Comparison of ENCODE assay signal across 8 cellular contexts in genomic region chr10:86711957-86712708, GRCh38. TPM values are rescaled to one million over a fixed set of nuclear protein-coding genes. Genes with fewer than 3 reads are reported as not detected.
DNase-seq lines count a peak whose midpoint lies in the region; ATAC-seq and TF ChIP-seq lines count a peak whose summit lies in the region.

No MANE protein-coding gene starts in this region.

- WGBS in gastroesophageal sphincter (ENCODE audit: low coverage in 1 of 2), 2 donors, result 7 to 32% methylated on average over 3 to 5 of the region's 32 CpGs

- peaks cover 16% of the 10 kb centered on the region for H3K4me1 Mint-ChIP-seq in activated naive CD4-positive, alpha-beta T cell treated with anti-CD3 and anti-CD28 coated beads, Interleukin-2, amount 10 ng/mL, durations not matched to agents 7 days and 5 days
- H3K4me1 Mint-ChIP-seq in activated CD8-positive, alpha-beta T cell treated with anti-CD3 and anti-CD28 coated beads for 36 hours (ENCODE audit: low read depth), result peaks cover 14% of the 10 kb centered on the region
- H3K4me1 Mint-ChIP-seq in osteocyte (ENCODE audit: unreplicated experiment), result peaks cover 12% of the 10 kb centered on the region

- TF ChIP-seq CTCF in KMS-11 (conservative IDR thresholded peaks at IDR 0.05; ENCODE audit: low read depth, low read length), result no peak
- no peak for TF ChIP-seq CTCF in activated CD8-positive, alpha-beta T cell treated with anti-CD3 and anti-CD28 coated beads for 36 hours (IDR thresholded peaks at IDR 0.05)
- no peak for TF ChIP-seq CTCF in gastroesophageal sphincter (IDR thresholded peaks at IDR 0.05)
- TF ChIP-seq CTCF in osteocyte (IDR thresholded peaks at IDR 0.05), result no peak

- no peaks in the 10 kb centered on the region for H4K20me1 ChIP-seq in KMS-11 (ENCODE audit: insufficient read depth)

- H3K9ac ChIP-seq in KMS-11, result peak overlapping the region; percentile 71; the same call in 1 of the 2 replicates

- H3K4me2 ChIP-seq in KMS-11, result peak overlapping the region; percentile 79

- TF ChIP-seq EP300 in gastroesophageal sphincter (IDR thresholded peaks at IDR 0.05), result no peak

- no peak for DNase-seq in activated naive CD4-positive, alpha-beta T cell treated with anti-CD3 and anti-CD28 coated beads, Interleukin-2, amount 10 ng/mL, durations not matched to agents 7 days and 5 days
- DNase-seq in activated naive CD4-positive, alpha-beta T cell treated with Interleukin-2 at 50 U/mL for 16 hours, result no peak
- peak; percentile 24 for DNase-seq in activated CD8-positive, alpha-beta T cell treated with anti-CD3 and anti-CD28 coated beads for 36 hours
- no peak for DNase-seq in osteocyte (ENCODE audit: extremely low spot score, unreplicated experiment)

- H3K4me1 ChIP-seq in KMS-11 (ENCODE audit: low read depth, poor library complexity, severe bottlenecking) (peaks cover 14% of the 10 kb centered on the region), gastroesophageal sphincter (peaks cover 0 to 51% (median 10%) of the 10 kb centered on the region in 3 donors)

- H2AFZ ChIP-seq in KMS-11 (ENCODE audit: low read depth), result peak overlapping the region; percentile 100

- intact Hi-C loops in activated CD8-positive, alpha-beta T cell treated with anti-CD3 and anti-CD28 coated beads for 36 hours (cut with micrococcal nuclease), result loop anchor here (5.0 kb wide), 1 partner anchor 45 kb away; the partner anchor contains the start of gene BMPR1A

- H3K27ac ChIP-seq in KMS-11 (peak overlapping the region; percentile 53), gastroesophageal sphincter (peak overlapping the region; percentile 93 to 97 (median 95))

- no peak for TF ChIP-seq POLR2A in gastroesophageal sphincter (IDR thresholded peaks at IDR 0.05)

- CTCF ChIA-PET in activated naive CD4-positive, alpha-beta T cell treated with anti-CD3 and anti-CD28 coated beads, Interleukin-2, amount 10 ng/mL, durations not matched to agents 7 days and 5 days (lab: Charles Lee), result interaction anchor here (1.0 kb wide), 1 partner anchor 186 kb away, joined by 5 read pairs; no protein-coding TSS in a partner anchor
- CTCF ChIA-PET in activated CD8-positive, alpha-beta T cell treated with anti-CD3 and anti-CD28 coated beads for 36 hours (lab: Charles Lee), result interaction anchor here (0.9 to 1.5 kb wide), 6 partner anchors 18 to 255 kb away, joined by 3 to 8 read pairs (median 4); no protein-coding TSS in a partner anchor

- no peaks in the 10 kb centered on the region for H3K9me3 Mint-ChIP-seq in activated naive CD4-positive, alpha-beta T cell treated with anti-CD3 and anti-CD28 coated beads, Interleukin-2, amount 10 ng/mL, durations not matched to agents 7 days and 5 days
- no peaks in the 10 kb centered on the region for H3K9me3 Mint-ChIP-seq in activated CD8-positive, alpha-beta T cell treated with anti-CD3 and anti-CD28 coated beads for 36 hours
- no peaks in the 10 kb centered on the region for H3K9me3 Mint-ChIP-seq in osteocyte (ENCODE audit: unreplicated experiment)

- H3K27ac Mint-ChIP-seq in activated naive CD4-positive, alpha-beta T cell treated with anti-CD3 and anti-CD28 coated beads, Interleukin-2, amount 10 ng/mL, durations not matched to agents 7 days and 5 days, result peak overlapping the region; percentile 84
- peak overlapping the region; percentile 94 for H3K27ac Mint-ChIP-seq in activated CD8-positive, alpha-beta T cell treated with anti-CD3 and anti-CD28 coated beads for 36 hours
- H3K27ac Mint-ChIP-seq in osteocyte (ENCODE audit: unreplicated experiment), result peak overlapping the region; percentile 95

- no peaks in the 10 kb centered on the region for H3K79me2 ChIP-seq in KMS-11 (ENCODE audit: insufficient read depth, low read depth)

- H3K36me3 Mint-ChIP-seq in activated naive CD4-positive, alpha-beta T cell treated with anti-CD3 and anti-CD28 coated beads, Interleukin-2, amount 10 ng/mL, durations not matched to agents 7 days and 5 days, result peaks cover 1% of the 10 kb centered on the region
- H3K36me3 Mint-ChIP-seq in activated CD8-positive, alpha-beta T cell treated with anti-CD3 and anti-CD28 coated beads for 36 hours (ENCODE audit: low read depth), result no peaks in the 10 kb centered on the region
- H3K36me3 Mint-ChIP-seq in osteocyte (ENCODE audit: unreplicated experiment), result no peaks in the 10 kb centered on the region

- POLR2A ChIA-PET in activated CD8-positive, alpha-beta T cell treated with anti-CD3 and anti-CD28 coated beads for 36 hours (lab: Charles Lee), result interaction anchor here (0.6 to 1.9 kb wide), 6 partner anchors 10 to 1669 kb away, joined by 3 to 7 read pairs (median 4); partner anchors contain the start of gene BMPR1A

- H3K4me3 Mint-ChIP-seq in activated naive CD4-positive, alpha-beta T cell treated with anti-CD3 and anti-CD28 coated beads, Interleukin-2, amount 10 ng/mL, durations not matched to agents 7 days and 5 days, result peak overlapping the region; percentile 76
- H3K4me3 Mint-ChIP-seq in activated CD8-positive, alpha-beta T cell treated with anti-CD3 and anti-CD28 coated beads for 36 hours, result peak overlapping the region; percentile 89
- peak overlapping the region; percentile 79 for H3K4me3 Mint-ChIP-seq in osteocyte (ENCODE audit: unreplicated experiment)

- ATAC-seq in GM21825 (IDR thresholded peaks at IDR 0.05; ENCODE audit: unreplicated experiment), result peak; percentile 21
- peak; percentile 17 for ATAC-seq in activated CD8-positive, alpha-beta T cell treated with anti-CD3 and anti-CD28 coated beads for 36 hours
- ATAC-seq in gastroesophageal sphincter, result peak; percentile 6
- no peak for ATAC-seq in esophagus mucosa

- H3K36me3 ChIP-seq in KMS-11 (ENCODE audit: insufficient read depth), result no peaks in the 10 kb centered on the region
- peaks cover 0 to 23% of the 10 kb centered on the region in 2 donors for H3K36me3 ChIP-seq in gastroesophageal sphincter

- no peaks in the 10 kb centered on the region for H3K9me3 ChIP-seq in gastroesophageal sphincter

- no peak overlapping the region for H3K4me3 ChIP-seq in KMS-11 (IDR thresholded peaks at IDR 0.05; ENCODE audit: insufficient read depth, low read depth, low read length)
- H3K4me3 ChIP-seq in gastroesophageal sphincter, result peak overlapping the region; percentile 66 to 76

- H3K27me3 ChIP-seq in KMS-11 (ENCODE audit: insufficient read depth, low read depth) (no peaks in the 10 kb centered on the region), gastroesophageal sphincter (no peaks in the 10 kb centered on the region)

- H3K27me3 Mint-ChIP-seq in activated naive CD4-positive, alpha-beta T cell treated with anti-CD3 and anti-CD28 coated beads, Interleukin-2, amount 10 ng/mL, durations not matched to agents 7 days and 5 days, result peaks cover 4% of the 10 kb centered on the region
- H3K27me3 Mint-ChIP-seq in activated CD8-positive, alpha-beta T cell treated with anti-CD3 and anti-CD28 coated beads for 36 hours, result no peaks in the 10 kb centered on the region
- H3K27me3 Mint-ChIP-seq in osteocyte (ENCODE audit: unreplicated experiment), result no peaks in the 10 kb centered on the region

RNA-seq across cellular contexts. Expression of gene LDB3, which starts 43.8 kb away (rescaled TPM):
- under 1 TPM; 0.07 to 0.09 TPM for total RNA-seq in activated CD8-positive, alpha-beta T cell treated with anti-CD3 and anti-CD28 coated beads for 36 hours
- total RNA-seq in gastroesophageal sphincter, result 10 to 100 TPM; 12.9 to 45.8 (median 18.6) TPM
- total RNA-seq in osteocyte, result 0.37 and 0.46 TPM in 2 replicates
- 0.56 TPM for total RNA-seq in esophagus mucosa

RNA-seq across cellular contexts. Expression of gene BMPR1A, which starts 44.3 kb away (rescaled TPM):
- total RNA-seq in activated CD8-positive, alpha-beta T cell treated with anti-CD3 and anti-CD28 coated beads for 36 hours, result 1 to 10 TPM; 6.6 to 6.9 TPM
- total RNA-seq in gastroesophageal sphincter, result 100 to 1,000 TPM in 3 of 4 donors, 10 to 100 TPM in 1; 91.5 to 121 (median 117) TPM
- total RNA-seq in osteocyte, result 75.5 and 79.6 TPM in 2 replicates
- 17.3 TPM for total RNA-seq in esophagus mucosa

RNA-seq across cellular contexts. Expression of gene OPN4, which starts 57.8 kb away (rescaled TPM):
- total RNA-seq in activated CD8-positive, alpha-beta T cell treated with anti-CD3 and anti-CD28 coated beads for 36 hours, result not detected
- total RNA-seq in gastroesophageal sphincter (not detected), osteocyte (not detected in 2 replicates), esophagus mucosa (not detected)
